In the genomic region with DNA sequence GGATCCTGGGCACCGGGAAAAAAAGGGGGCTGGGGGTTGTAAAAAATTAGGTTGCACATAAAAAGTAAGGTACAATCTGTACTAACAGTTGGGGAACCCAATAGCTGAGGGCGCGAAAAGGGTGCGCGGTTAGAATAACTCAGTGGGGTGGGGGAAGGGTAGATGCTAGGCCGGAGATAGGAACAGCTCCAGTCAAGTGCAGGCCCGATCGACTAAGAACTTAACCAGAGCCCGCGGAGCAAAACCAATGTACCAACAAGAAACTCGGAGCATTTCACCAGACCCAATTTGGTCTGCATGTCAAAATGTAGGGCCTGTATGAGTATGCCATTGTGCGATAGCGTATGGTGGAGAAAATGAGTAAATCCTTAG, we compare ENCODE assay signal across 8 cellular contexts. TPM values are rescaled to one million over a fixed set of nuclear protein-coding genes. Genes with fewer than 3 reads are reported as not detected.
DNase-seq lines count a peak whose midpoint lies in the region; ATAC-seq and TF ChIP-seq lines count a peak whose summit lies in the region.

No MANE protein-coding gene starts in this region.

- TF ChIP-seq CTCF in choroid plexus epithelial cell (conservative IDR thresholded peaks at IDR 0.05; ENCODE audit: low read depth, low read length) (no peak), liver (IDR thresholded peaks at IDR 0.05; ENCODE audit: low read depth, low read length, missing input control) (no peak)

- H3K4me1 ChIP-seq in liver (ENCODE audit: control insufficient read depth in 4 of 4, insufficient read depth in 4 of 4, low read length in 3 of 4), result peaks cover 7 to 45% (median 41%) of the 10 kb centered on the region in 4 donors

- DNase-seq in DMS79 (lab: John Stamatoyannopoulos, UW), result peak; percentile 12
- DNase-seq in Kasumi-1 (lab: John Stamatoyannopoulos, UW), result peak; percentile 31 to 33
- DNase-seq in UCSD-AML1 (lab: John Stamatoyannopoulos, UW; ENCODE audit: unreplicated experiment), result peak; percentile 17
- peak; percentile 42 for DNase-seq in choroid plexus epithelial cell (ENCODE audit: low read depth)
- peak in 2 of 3 experiments; percentile 17 to 45 for DNase-seq in stimulated activated CD4-positive, alpha-beta T cell treated with anti-CD3 and anti-CD28 coated beads, TNF-alpha, amount 100 ng/mL, for 24 hours (ENCODE audit: low read depth in 3 of 3)
- no peak for DNase-seq in GF-D8 (lab: John Stamatoyannopoulos, UW)

- ATAC-seq in GM19023 (IDR thresholded peaks at IDR 0.05; ENCODE audit: unreplicated experiment), result no peak

- H3K4me3 ChIP-seq in choroid plexus epithelial cell (ENCODE audit: low read depth, low read length) (peak overlapping the region; percentile 99), liver (ENCODE audit: low read depth in 1 of 3, low read length in 3 of 3) (peak overlapping the region; percentile 81 to 93 (median 91))

- WGBS in liver, result under 1% methylated on average over 13 of the region's 13 CpGs

- H3K9me3 ChIP-seq in liver (ENCODE audit: control insufficient read depth in 4 of 4, low read length in 3 of 4), result no peaks in the 10 kb centered on the region

- peaks cover 0 to 7% (median 2%) of the 10 kb centered on the region in 4 donors for H3K36me3 ChIP-seq in liver (ENCODE audit: control insufficient read depth in 4 of 4, insufficient read depth in 3 of 4, low read depth in 1 of 4, low read length in 3 of 4)

- peak overlapping the region; percentile 81 to 88 for H3K9ac ChIP-seq in liver (ENCODE audit: low read depth in 1 of 2, low read length in 2 of 2)

- H3K27me3 ChIP-seq in liver (ENCODE audit: control insufficient read depth in 4 of 4, insufficient read depth in 4 of 4, low read length in 3 of 4), result no peaks in the 10 kb centered on the region

- peak overlapping the region; percentile 100 for H3K27ac ChIP-seq in liver (ENCODE audit: low read depth in 1 of 2, low read length in 2 of 2)

- no peak for TF ChIP-seq RAD21 in liver (IDR thresholded peaks at IDR 0.05)

TF ChIP-seq in liver, 16 proteins besides CTCF, POLR2A, EP300 and RAD21:
- no peak for TF ChIP-seq HNF4G (IDR thresholded peaks at IDR 0.05)
- TF ChIP-seq JUND (IDR thresholded peaks at IDR 0.05), result no peak
- TF ChIP-seq ATF3 (IDR thresholded peaks at IDR 0.05), result no peak
- TF ChIP-seq NR2F2 (IDR thresholded peaks at IDR 0.05), result no peak
- TF ChIP-seq, protein P1, sequence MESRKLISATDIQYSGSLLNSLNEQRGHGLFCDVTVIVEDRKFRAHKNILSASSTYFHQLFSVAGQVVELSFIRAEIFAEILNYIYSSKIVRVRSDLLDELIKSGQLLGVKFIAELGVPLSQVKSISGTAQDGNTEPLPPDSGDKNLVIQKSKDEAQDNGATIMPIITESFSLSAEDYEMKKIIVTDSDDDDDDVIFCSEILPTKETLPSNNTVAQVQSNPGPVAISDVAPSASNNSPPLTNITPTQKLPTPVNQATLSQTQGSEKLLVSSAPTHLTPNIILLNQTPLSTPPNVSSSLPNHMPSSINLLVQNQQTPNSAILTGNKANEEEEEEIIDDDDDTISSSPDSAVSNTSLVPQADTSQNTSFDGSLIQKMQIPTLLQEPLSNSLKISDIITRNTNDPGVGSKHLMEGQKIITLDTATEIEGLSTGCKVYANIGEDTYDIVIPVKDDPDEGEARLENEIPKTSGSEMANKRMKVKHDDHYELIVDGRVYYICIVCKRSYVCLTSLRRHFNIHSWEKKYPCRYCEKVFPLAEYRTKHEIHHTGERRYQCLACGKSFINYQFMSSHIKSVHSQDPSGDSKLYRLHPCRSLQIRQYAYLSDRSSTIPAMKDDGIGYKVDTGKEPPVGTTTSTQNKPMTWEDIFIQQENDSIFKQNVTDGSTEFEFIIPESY (IDR thresholded peaks at IDR 0.05), result no peak
- no peak for TF ChIP-seq HNF4A (conservative IDR thresholded peaks at IDR 0.05)
- TF ChIP-seq RXRA (IDR thresholded peaks at IDR 0.05), result no peak
- TF ChIP-seq YY1 (IDR thresholded peaks at IDR 0.05), result no peak
- no peak for TF ChIP-seq FOXA1 (IDR thresholded peaks at IDR 0.05)
- TF ChIP-seq FOXA2 (IDR thresholded peaks at IDR 0.05), result no peak
- no peak for TF ChIP-seq SP1 (IDR thresholded peaks at IDR 0.05)
- TF ChIP-seq, protein P2, sequence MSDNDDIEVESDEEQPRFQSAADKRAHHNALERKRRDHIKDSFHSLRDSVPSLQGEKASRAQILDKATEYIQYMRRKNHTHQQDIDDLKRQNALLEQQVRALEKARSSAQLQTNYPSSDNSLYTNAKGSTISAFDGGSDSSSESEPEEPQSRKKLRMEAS (IDR thresholded peaks at IDR 0.05), result no peak
- no peak for TF ChIP-seq GABPA (IDR thresholded peaks at IDR 0.05 in 1 of 2, conservative IDR thresholded peaks at IDR 0.05 in 1 of 2)
- TF ChIP-seq REST (IDR thresholded peaks at IDR 0.05), result no peak
- no peak for TF ChIP-seq TAF1 (conservative IDR thresholded peaks at IDR 0.05)
- no peak for TF ChIP-seq EGR1 (IDR thresholded peaks at IDR 0.05; ENCODE audit: low read depth in 2 of 2)
TF ChIP-seq in liver: peak in this region for 0.

RNA-seq across cellular contexts. Expression of gene HNRNPD, which starts 1.3 kb away (rescaled TPM):
- 10 to 100 TPM; 39.7 to 53.9 TPM for total RNA-seq in liver
- 10 to 100 TPM; 29.9 to 52.7 TPM for polyA plus RNA-seq in liver

RNA-seq across cellular contexts. Expression of gene HNRNPDL, which starts 57.8 kb away (rescaled TPM):
- 10 to 100 TPM; 57.4 to 57.9 TPM for total RNA-seq in liver
- polyA plus RNA-seq in liver, result 10 to 100 TPM; 53.1 to 57.9 TPM

RNA-seq across cellular contexts. Expression of gene ENOPH1, which starts 57.9 kb away (rescaled TPM):
- 10 to 100 TPM; 13.1 to 20.0 TPM for total RNA-seq in liver
- polyA plus RNA-seq in liver, result 10 to 100 TPM; 12.1 to 12.4 TPM
